In the genomic region with DNA sequence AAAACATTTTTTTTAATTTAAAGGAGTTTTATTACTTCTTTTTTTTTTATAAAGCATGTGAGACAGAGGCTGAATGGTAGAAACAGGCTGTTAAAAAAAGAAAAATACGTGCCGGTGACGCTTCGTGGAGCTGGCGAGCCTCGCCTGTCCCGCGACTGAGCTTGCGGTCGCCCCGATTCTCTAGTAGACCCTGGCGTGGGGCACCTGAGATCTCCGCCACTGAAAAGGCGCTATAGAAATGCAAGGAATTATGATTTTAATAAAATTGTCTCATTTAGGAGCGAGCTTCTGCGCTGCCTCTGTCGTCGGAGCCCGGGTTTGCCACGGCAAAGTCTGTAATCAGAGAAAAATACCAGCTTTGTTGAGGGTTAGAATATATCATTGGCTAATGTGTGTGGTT, we compare ENCODE assay signal across 9 cellular contexts. TPM values are rescaled to one million over a fixed set of nuclear protein-coding genes. Genes with fewer than 3 reads are reported as not detected.
DNase-seq lines count a peak whose midpoint lies in the region; ATAC-seq and TF ChIP-seq lines count a peak whose summit lies in the region.
"Had no signal": no experiment of that assay in that cellular context is flagged by ENCODE, and none has a peak within 500 bp of the region (broad histone marks: within the 10 kb centered on the region; RNA-seq: fewer than 3 reads in every experiment).

No MANE protein-coding gene starts in this region.

- CTCF ChIA-PET in CD4-positive, alpha-beta T cell (lab: Charles Lee) = interaction anchor here (0.9 to 1.3 kb wide), 3 partner anchors 20 to 49 kb away, joined by 3 to 5 read pairs (median 3); no protein-coding TSS in a partner anchor

- no peak for TF ChIP-seq POLR2A in Peyer's patch (IDR thresholded peaks at IDR 0.05)

- peak; percentile 16 for ATAC-seq in CD4-positive, alpha-beta T cell (ENCODE audit: poor library complexity)
- ATAC-seq in GM21526 (IDR thresholded peaks at IDR 0.05; ENCODE audit: low FRiP score, unreplicated experiment) = no peak

- no peak overlapping the region for H3K27ac ChIP-seq in CD4-positive, alpha-beta T cell (ENCODE audit: low read depth, low read length)
- peak overlapping the region; percentile 8 to 80 (median 50) for H3K27ac ChIP-seq in Peyer's patch
- H3K27ac ChIP-seq in endodermal cell (ENCODE audit: low read depth, low read length) = no peak overlapping the region

- H3K27me3 Mint-ChIP-seq in CD4-positive, alpha-beta T cell = peaks cover 87% of the 10 kb centered on the region
- peaks cover 100% of the 10 kb centered on the region for H3K27me3 Mint-ChIP-seq in endodermal cell (ENCODE audit: insufficient read depth)

- no peak for TF ChIP-seq CTCF in CD4-positive, alpha-beta T cell (IDR thresholded peaks at IDR 0.05)
- TF ChIP-seq CTCF in Peyer's patch (IDR thresholded peaks at IDR 0.05) (no peak), endodermal cell (conservative IDR thresholded peaks at IDR 0.05) (no peak)

- intact Hi-C loops in CD4-positive, alpha-beta T cell (cut with DNase I, micrococcal nuclease) = no loop called here

- DNase-seq in CD4-positive, alpha-beta T cell = no peak
- DNase-seq in Peyer's patch (no peak), endodermal cell (no peak), retina (peak; percentile 69), SK-N-DZ (ENCODE audit: low spot score) (no peak), ecto neural progenitor cell (ENCODE audit: low spot score) (no peak), NCI-H2081 treated with DMSO at 0.1 percent for 48 hours (lab: John Stamatoyannopoulos, UW) (no peak)
- DNase-seq: MM.1S had no signal

- no peaks in the 10 kb centered on the region for H3K9me3 ChIP-seq in CD4-positive, alpha-beta T cell (ENCODE audit: control insufficient read depth, low read length)
- peaks cover 0 to 3% (median 0%) of the 10 kb centered on the region in 4 donors for H3K9me3 ChIP-seq in Peyer's patch
- no peaks in the 10 kb centered on the region for H3K9me3 ChIP-seq in endodermal cell (ENCODE audit: control insufficient read depth, low read length)

- H3K36me3 Mint-ChIP-seq in CD4-positive, alpha-beta T cell (ENCODE audit: low read depth) = no peaks in the 10 kb centered on the region
- no peaks in the 10 kb centered on the region for H3K36me3 Mint-ChIP-seq in endodermal cell (ENCODE audit: low read depth)

- H3K4me1 ChIP-seq in Peyer's patch = peaks cover 0 to 79% (median 4%) of the 10 kb centered on the region in 4 donors
- peaks cover 11% of the 10 kb centered on the region for H3K4me1 ChIP-seq in endodermal cell (ENCODE audit: control insufficient read depth, insufficient read depth, low read length)

- WGBS in endodermal cell (ENCODE audit: insufficient coverage in 1 of 2, insufficient read length in 1 of 2), 2 experiments = 0 to 2% methylated on average over 3 to 20 of the region's 20 CpGs

- peaks cover 67% of the 10 kb centered on the region for H3K27me3 ChIP-seq in CD4-positive, alpha-beta T cell (ENCODE audit: control insufficient read depth, insufficient read depth, low read length)
- no peaks in the 10 kb centered on the region for H3K27me3 ChIP-seq in Peyer's patch
- H3K27me3 ChIP-seq in endodermal cell (ENCODE audit: control insufficient read depth, insufficient read depth, low read length, poor library complexity, severe bottlenecking) = peaks cover 100% of the 10 kb centered on the region

- H3K4me3 ChIP-seq in Peyer's patch (peak overlapping the region in 3 of 4 donors; percentile 30 to 51 (median 42)), endodermal cell (ENCODE audit: low read length) (peak overlapping the region; percentile 38)

- no peak overlapping the region for H3K27ac Mint-ChIP-seq in CD4-positive, alpha-beta T cell
- H3K27ac Mint-ChIP-seq in endodermal cell = no peak overlapping the region

- no peaks in the 10 kb centered on the region for H3K9me3 Mint-ChIP-seq in CD4-positive, alpha-beta T cell
- peaks cover 6% of the 10 kb centered on the region for H3K9me3 Mint-ChIP-seq in endodermal cell

- POLR2A ChIA-PET in CD4-positive, alpha-beta T cell (lab: Charles Lee) = interaction anchor here (0.7 to 1.0 kb wide), 2 partner anchors 11 to 139 kb away, joined by 3 read pairs; no protein-coding TSS in a partner anchor

- H3K36me3 ChIP-seq in Peyer's patch = no peaks in the 10 kb centered on the region
- H3K36me3 ChIP-seq in endodermal cell (ENCODE audit: control insufficient read depth, insufficient read depth, low read length) = no peaks in the 10 kb centered on the region

- H3K4me1 Mint-ChIP-seq in CD4-positive, alpha-beta T cell (ENCODE audit: low read depth) = peaks cover 19% of the 10 kb centered on the region
- peaks cover 36% of the 10 kb centered on the region for H3K4me1 Mint-ChIP-seq in endodermal cell

- peak overlapping the region; percentile 83 for H3K4me3 Mint-ChIP-seq in CD4-positive, alpha-beta T cell
- no peak overlapping the region for H3K4me3 Mint-ChIP-seq in endodermal cell

- no peak overlapping the region for H3K9ac ChIP-seq in endodermal cell (ENCODE audit: extremely low read depth, low read length, poor library complexity, severe bottlenecking)

RNA-seq across cellular contexts. Expression of gene NFIX, which starts 18.4 kb away (rescaled TPM):
- total RNA-seq in CD4-positive, alpha-beta T cell = 1 to 10 TPM; 3.0 to 3.3 TPM
- total RNA-seq in Peyer's patch = 10 to 100 TPM; 13.5 to 56.9 (median 40.0) TPM
- under 1 TPM; 0.22 to 0.40 TPM for total RNA-seq in endodermal cell
- polyA plus RNA-seq in endodermal cell (2013, experiment 1 of 2) = 0.93 TPM
- polyA plus RNA-seq in endodermal cell (2013, experiment 2 of 2) = 0.70 TPM
- 0.15 and 0.17 TPM in 2 replicates for polyA plus RNA-seq in SK-N-DZ (2014; cell fraction: cytosol; rRNA removed)
- polyA plus RNA-seq in SK-N-DZ (2014; cell fraction: nucleus; rRNA removed) = 0.09 and 0.22 TPM in 2 replicates

RNA-seq across cellular contexts. Expression of gene DAND5, which starts 44.3 kb away (rescaled TPM):
- total RNA-seq in CD4-positive, alpha-beta T cell = not detected
- 1 to 10 TPM in 1 of 4 donors, not detected in 3; 2.1 TPM for total RNA-seq in Peyer's patch
- under 1 TPM; 0.13 to 0.40 TPM for total RNA-seq in endodermal cell
- polyA plus RNA-seq in endodermal cell (2013, experiment 1 of 2) = not detected
- polyA plus RNA-seq in endodermal cell (2013, experiment 2 of 2) = not detected
- not detected in 2 replicates for polyA plus RNA-seq in SK-N-DZ (2014; cell fraction: cytosol; rRNA removed)
- polyA plus RNA-seq in SK-N-DZ (2014; cell fraction: nucleus; rRNA removed) = not detected in 2 replicates

RNA-seq across cellular contexts. Expression of gene GADD45GIP1, which starts 56.6 kb away (rescaled TPM):
- 10 to 100 TPM; 12.1 to 12.8 TPM for total RNA-seq in CD4-positive, alpha-beta T cell
- 10 to 100 TPM; 12.5 to 43.7 (median 15.6) TPM for total RNA-seq in Peyer's patch
- total RNA-seq in endodermal cell = 10 to 100 TPM; 31.0 to 34.9 TPM
- polyA plus RNA-seq in endodermal cell (2013, experiment 1 of 2) = 37.5 TPM
- 41.7 TPM for polyA plus RNA-seq in endodermal cell (2013, experiment 2 of 2)
- 33.3 and 37.3 TPM in 2 replicates for polyA plus RNA-seq in SK-N-DZ (2014; cell fraction: cytosol; rRNA removed)
- polyA plus RNA-seq in SK-N-DZ (2014; cell fraction: nucleus; rRNA removed) = 18.4 and 25.6 TPM in 2 replicates

Comparison
In these comparisons a context has a peak if more than half of its experiments do, and no peak if none do; other contexts are left out.
1. H3K27ac ChIP-seq: peak in Peyer's patch (4 of 4); none in CD4-positive, alpha-beta T cell (single experiment) and endodermal cell (single experiment).